Comparison of ENCODE assay signal across 1 cellular context in the genomic region with DNA sequence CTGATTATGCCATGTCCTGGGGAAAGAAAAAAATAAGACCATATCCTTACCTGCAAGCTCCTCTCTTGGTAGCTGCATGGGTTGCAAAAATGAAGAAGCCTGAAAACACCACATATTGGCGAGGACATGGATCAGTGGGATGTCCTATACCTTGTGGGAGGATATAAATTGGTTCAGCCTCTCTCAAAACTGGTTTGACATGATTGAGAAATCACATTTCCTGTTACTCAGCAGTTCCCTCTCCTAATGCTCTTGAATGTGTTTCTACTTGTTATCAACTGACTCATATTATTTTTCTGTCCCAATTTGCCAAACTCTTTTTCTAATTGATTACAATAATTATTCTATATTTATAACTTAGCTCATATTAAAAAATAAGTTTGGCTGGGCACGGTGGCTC.
TF ChIP-seq lines count a peak whose summit lies in the region.

No MANE protein-coding gene starts in this region.

TF ChIP-seq in IMR-90, 13 proteins besides CTCF, POLR2A, EP300 and RAD21 (continued from another document):
- no peak for TF ChIP-seq USF2 (IDR thresholded peaks at IDR 0.05; ENCODE audit: low read depth, low read length)
- TF ChIP-seq CEBPB (IDR thresholded peaks at IDR 0.05; ENCODE audit: low read depth, low read length) = peak; percentile 81
- TF ChIP-seq NFE2L2 (IDR thresholded peaks at IDR 0.05; ENCODE audit: low read depth, low read length) = peak; percentile 32; the same call in 1 of the 2 replicates
